In genomic region chr3:36707623-36708409, GRCh38 we compare ENCODE assay signal across 8 cellular contexts. TPM values are rescaled to one million over a fixed set of nuclear protein-coding genes. Genes with fewer than 3 reads are reported as not detected.
A peak's percentile ranks its signal among the peaks of the same experiment; 100 is the strongest.
DNase-seq lines count a peak whose midpoint lies in the region; ATAC-seq, FAIRE-seq and TF ChIP-seq lines count a peak whose summit lies in the region.

No MANE protein-coding gene starts in this region.

- no peaks in the 10 kb centered on the region for H3K36me3 Mint-ChIP-seq in T-helper 2 cell treated with Interferon-gamma antibody and Interleukin-4, amounts not matched to agents 5 μg/mL and 100 μg/mL, for 36 hours (ENCODE audit: low read depth)

- DNase-seq in SK-N-DZ (ENCODE audit: low spot score) (peak; percentile 31), left kidney (ENCODE audit: low read depth, low spot score) (peak; percentile 33), D721Med (ENCODE audit: insufficient read length, low spot score) (no peak), C1 segment of cervical spinal cord (lab: John Stamatoyannopoulos, UW) (no peak)
- no peak for DNase-seq in activated CD4-positive, alpha-beta T cell treated with anti-CD3 and anti-CD28 coated beads for 4 hours
- no peak for DNase-seq in T-helper 2 cell treated with Interferon-gamma antibody and Interleukin-4, amounts not matched to agents 5 μg/mL and 100 μg/mL, for 36 hours (ENCODE audit: low spot score)

- no peaks in the 10 kb centered on the region for H3K4me1 Mint-ChIP-seq in T-helper 2 cell treated with Interferon-gamma antibody and Interleukin-4, amounts not matched to agents 5 μg/mL and 100 μg/mL, for 36 hours (ENCODE audit: low read depth)

- FAIRE-seq in D721Med (lab: Jason Lieb, UNC) = no peak

- H3K27me3 Mint-ChIP-seq in T-helper 2 cell treated with Interferon-gamma antibody and Interleukin-4, amounts not matched to agents 5 μg/mL and 100 μg/mL, for 36 hours (ENCODE audit: low read depth) = no peaks in the 10 kb centered on the region

- peak; percentile 74 for ATAC-seq in GM18508 (IDR thresholded peaks at IDR 0.05; ENCODE audit: insufficient read depth, unreplicated experiment)
- peak; percentile 77 for ATAC-seq in HG02642 (IDR thresholded peaks at IDR 0.05; ENCODE audit: poor library complexity, unreplicated experiment)

- H3K9me3 Mint-ChIP-seq in T-helper 2 cell treated with Interferon-gamma antibody and Interleukin-4, amounts not matched to agents 5 μg/mL and 100 μg/mL, for 36 hours = no peaks in the 10 kb centered on the region

- TF ChIP-seq CTCF in D721Med (IDR thresholded peaks at IDR 0.05; ENCODE audit: insufficient read depth, missing control alignments) = no peak

- no peak overlapping the region for H3K4me3 Mint-ChIP-seq in T-helper 2 cell treated with Interferon-gamma antibody and Interleukin-4, amounts not matched to agents 5 μg/mL and 100 μg/mL, for 36 hours

- no peak overlapping the region for H3K27ac Mint-ChIP-seq in T-helper 2 cell treated with Interferon-gamma antibody and Interleukin-4, amounts not matched to agents 5 μg/mL and 100 μg/mL, for 36 hours

RNA-seq across cellular contexts. Expression of gene DCLK3, which starts 56.5 kb away (rescaled TPM):
- polyA plus RNA-seq in SK-N-DZ (2014; cell fraction: cytosol; rRNA removed) = 5.6 and 8.0 TPM in 2 replicates
- 4.1 and 4.5 TPM in 2 replicates for polyA plus RNA-seq in SK-N-DZ (2014; cell fraction: nucleus; rRNA removed)

Comparison
In these comparisons a context has a peak if more than half of its experiments do, and no peak if none do; other contexts are left out.
1. DNase-seq: peak in SK-N-DZ (single experiment) and left kidney (single experiment); none in D721Med (single experiment), C1 segment of cervical spinal cord (0 of 14), activated CD4-positive, alpha-beta T cell treated with anti-CD3 and anti-CD28 coated beads for 4 hours (0 of 2) and T-helper 2 cell treated with Interferon-gamma antibody and Interleukin-4, amounts not matched to agents 5 μg/mL and 100 μg/mL, for 36 hours (single experiment).